In the genomic region with DNA sequence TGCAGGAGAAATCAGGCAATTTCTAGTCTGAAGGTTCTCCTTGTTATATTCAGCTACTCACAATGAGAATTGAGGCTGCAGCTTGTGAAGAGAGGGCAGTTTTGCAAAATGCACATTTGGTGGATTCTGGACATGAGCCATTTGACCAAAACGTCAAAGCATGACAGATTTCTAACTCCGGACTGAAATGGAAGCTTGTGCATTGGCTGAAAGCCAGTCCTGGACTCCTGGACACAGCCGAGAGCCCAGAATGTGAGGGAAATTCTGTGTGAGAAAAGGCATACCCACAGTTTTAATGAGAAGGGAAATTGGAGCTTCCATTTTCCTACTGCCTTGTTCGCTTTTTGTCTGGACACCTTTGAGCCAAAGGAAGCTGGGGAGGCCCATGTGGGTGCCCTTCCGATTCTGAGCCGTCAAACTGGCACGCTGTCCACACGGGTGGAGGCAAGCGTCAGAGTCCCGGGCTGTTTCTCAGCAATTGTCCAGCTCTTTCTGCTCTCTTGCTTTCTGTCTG, we compare ENCODE assay signal across 10 cellular contexts. TPM values are rescaled to one million over a fixed set of nuclear protein-coding genes. Genes with fewer than 3 reads are reported as not detected.
DNase-seq lines count a peak whose midpoint lies in the region; ATAC-seq and TF ChIP-seq lines count a peak whose summit lies in the region.
"Had no signal": no experiment of that assay in that cellular context is flagged by ENCODE, and none has a peak within 500 bp of the region (broad histone marks: within the 10 kb centered on the region; RNA-seq: fewer than 3 reads in every experiment).

No MANE protein-coding gene starts in this region.

- peak overlapping the region; percentile 32 for H3K4me3 Mint-ChIP-seq in chondrocyte (ENCODE audit: unreplicated experiment)
- no peak overlapping the region for H3K4me3 Mint-ChIP-seq in naive thymus-derived CD4-positive, alpha-beta T cell

- H3K79me2 ChIP-seq in hepatocyte = no peaks in the 10 kb centered on the region

- no peaks in the 10 kb centered on the region for H3K9me3 ChIP-seq in hepatocyte (ENCODE audit: low read depth)
- H3K9me3 ChIP-seq in naive thymus-derived CD4-positive, alpha-beta T cell (ENCODE audit: control insufficient read depth in 2 of 3, low read length in 3 of 3) = no peaks in the 10 kb centered on the region
- H3K9me3 ChIP-seq: body of pancreas had no signal

- H3K9me3 Mint-ChIP-seq in chondrocyte (ENCODE audit: low read depth) = no peaks in the 10 kb centered on the region
- H3K9me3 Mint-ChIP-seq in naive thymus-derived CD4-positive, alpha-beta T cell = no peaks in the 10 kb centered on the region

- H3K36me3 Mint-ChIP-seq in chondrocyte (ENCODE audit: low read depth) = no peaks in the 10 kb centered on the region
- H3K36me3 Mint-ChIP-seq in naive thymus-derived CD4-positive, alpha-beta T cell = no peaks in the 10 kb centered on the region

- TF ChIP-seq CTCF in chondrocyte (IDR thresholded peaks at IDR 0.05) (no peak), hepatocyte (IDR thresholded peaks at IDR 0.05; ENCODE audit: poor library complexity) (no peak)

- H3K4me3 ChIP-seq in hepatocyte = no peak overlapping the region
- H3K4me3 ChIP-seq in naive thymus-derived CD4-positive, alpha-beta T cell (ENCODE audit: low read length) = no peak overlapping the region
- H3K4me3 ChIP-seq: body of pancreas had no signal

- H3K36me3 ChIP-seq in hepatocyte (replicated peaks; ENCODE audit: insufficient read depth, low read depth) = no peaks in the 10 kb centered on the region
- no peaks in the 10 kb centered on the region for H3K36me3 ChIP-seq in naive thymus-derived CD4-positive, alpha-beta T cell (ENCODE audit: control insufficient read depth in 2 of 3, insufficient read depth in 3 of 3, low read length in 3 of 3)

- no peaks in the 10 kb centered on the region for H3K27me3 ChIP-seq in hepatocyte
- H3K27me3 ChIP-seq in naive thymus-derived CD4-positive, alpha-beta T cell (ENCODE audit: control insufficient read depth in 2 of 2, insufficient read depth in 2 of 2, low read length in 2 of 2) = no peaks in the 10 kb centered on the region
- H3K27me3 ChIP-seq: body of pancreas had no signal

- H2AFZ ChIP-seq in hepatocyte = no peak overlapping the region

- H3K4me2 ChIP-seq in hepatocyte = peak overlapping the region; percentile 38

- WGBS in hepatocyte (ENCODE audit: low lambda C conversion rate, missing lambda C conversion rate) = 59% methylated on average over 10 of the region's 10 CpGs

- DNase-seq in C1 segment of cervical spinal cord (lab: John Stamatoyannopoulos, UW) (peak in 12 of 14 donors; percentile 1 to 93 (median 30)), chondrocyte (ENCODE audit: low spot score) (no peak), hepatocyte (ENCODE audit: low spot score) (no peak), sciatic nerve (ENCODE audit: low spot score) (no peak), NCI-H345 (lab: John Stamatoyannopoulos, UW) (no peak)
- no peak for DNase-seq in NK-92 treated with Interleukin-12 subunit alpha and Interleukin-12 subunit beta, amount 100 ng/mL, for 24 hours (lab: John Stamatoyannopoulos, UW)
- DNase-seq in activated CD8-positive, alpha-beta memory T cell treated with anti-CD3 and anti-CD28 coated beads for 24 hours = no peak
- DNase-seq in naive thymus-derived CD4-positive, alpha-beta T cell = no peak
- DNase-seq: activated T-cell treated with anti-CD3 and anti-CD28 coated beads, Interleukin-2, amount 50 U/mL, for 1 hour had no signal

- H3K27ac ChIP-seq in hepatocyte = peak overlapping the region; percentile 29
- H3K27ac ChIP-seq in naive thymus-derived CD4-positive, alpha-beta T cell (ENCODE audit: low read depth, low read length) = no peak overlapping the region

- H3K4me1 Mint-ChIP-seq in chondrocyte (ENCODE audit: low read depth) = peaks cover 35% of the 10 kb centered on the region
- H3K4me1 Mint-ChIP-seq in naive thymus-derived CD4-positive, alpha-beta T cell = no peaks in the 10 kb centered on the region

- peaks cover 33% of the 10 kb centered on the region for H3K4me1 ChIP-seq in hepatocyte (ENCODE audit: insufficient read depth)
- H3K4me1 ChIP-seq in naive thymus-derived CD4-positive, alpha-beta T cell (ENCODE audit: control insufficient read depth in 2 of 2, insufficient read depth in 2 of 2, low read length in 2 of 2) = no peaks in the 10 kb centered on the region

- POLR2A ChIA-PET in naive thymus-derived CD4-positive, alpha-beta T cell (lab: Charles Lee) = interaction anchor here (0.7 kb wide), 1 partner anchor 321 kb away, joined by 5 read pairs; no protein-coding TSS in a partner anchor

- no peaks in the 10 kb centered on the region for H4K20me1 ChIP-seq in hepatocyte (ENCODE audit: insufficient read depth, poor library complexity, severe bottlenecking)

- no peaks in the 10 kb centered on the region for H3K9me2 ChIP-seq in hepatocyte (replicated peaks; ENCODE audit: insufficient read depth)

- CTCF ChIA-PET in naive thymus-derived CD4-positive, alpha-beta T cell (lab: Charles Lee) = no interaction called here

- peak; percentile 77 for ATAC-seq in sciatic nerve
- ATAC-seq in naive thymus-derived CD4-positive, alpha-beta T cell = no peak
- ATAC-seq: body of pancreas had no signal

- peak overlapping the region; percentile 73 for H3K27ac Mint-ChIP-seq in chondrocyte (ENCODE audit: unreplicated experiment)
- no peak overlapping the region for H3K27ac Mint-ChIP-seq in naive thymus-derived CD4-positive, alpha-beta T cell

- no peaks in the 10 kb centered on the region for H3K27me3 Mint-ChIP-seq in chondrocyte (ENCODE audit: low read depth)
- H3K27me3 Mint-ChIP-seq in naive thymus-derived CD4-positive, alpha-beta T cell = peaks cover 3 to 7% (median 5%) of the 10 kb centered on the region in 5 donors

- intact Hi-C loops in sciatic nerve (cut with DNase I) = no loop called here
- intact Hi-C loops in naive thymus-derived CD4-positive, alpha-beta T cell (cut with micrococcal nuclease) = no loop called here

RNA-seq across cellular contexts. Expression of gene ROCK2, which starts 23.7 kb away (rescaled TPM):
- total RNA-seq in chondrocyte (48.6 to 62.3 TPM (median 61.4 TPM) in 3 replicates), hepatocyte (52.8 and 59.6 TPM in 2 replicates), sciatic nerve (91.6 TPM)
- polyA plus RNA-seq in hepatocyte = 30.7 and 34.5 TPM in 2 replicates
- total RNA-seq in naive thymus-derived CD4-positive, alpha-beta T cell = 10 to 100 TPM; 12.0 to 23.9 (median 18.8) TPM
- 10 to 100 TPM; 13.2 to 16.2 TPM for polyA plus RNA-seq in naive thymus-derived CD4-positive, alpha-beta T cell

Comparison
In these comparisons a context has a peak if more than half of its experiments do, and no peak if none do; other contexts are left out.
1. DNase-seq: peak in C1 segment of cervical spinal cord (12 of 14); none in chondrocyte (single experiment), hepatocyte (single experiment), sciatic nerve (single experiment), NCI-H345 (single experiment), NK-92 treated with Interleukin-12 subunit alpha and Interleukin-12 subunit beta, amount 100 ng/mL, for 24 hours (single experiment), activated CD8-positive, alpha-beta memory T cell treated with anti-CD3 and anti-CD28 coated beads for 24 hours (single experiment) and naive thymus-derived CD4-positive, alpha-beta T cell (0 of 9).